In the genomic region with DNA sequence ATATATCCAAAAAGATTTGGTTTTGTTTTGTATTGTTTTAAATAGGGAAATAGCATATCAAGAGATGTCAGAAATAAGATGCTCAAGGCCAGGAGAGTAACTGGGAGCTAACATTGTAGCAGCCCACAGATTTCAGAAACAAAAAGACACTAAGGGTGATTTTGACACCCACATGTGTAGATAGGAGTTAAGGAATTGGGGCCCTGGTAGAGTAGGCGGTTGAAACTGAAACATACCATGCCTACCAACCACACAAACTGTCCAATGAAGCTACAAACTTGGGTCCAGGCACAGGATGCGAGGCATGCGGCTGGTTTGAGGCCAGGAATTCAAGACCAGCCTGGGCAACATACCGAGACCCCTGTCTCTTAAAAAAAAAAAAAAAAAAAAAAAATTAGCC, we compare ENCODE assay signal across 23 cellular contexts. TPM values are rescaled to one million over a fixed set of nuclear protein-coding genes. Genes with fewer than 3 reads are reported as not detected.
A peak's percentile ranks its signal among the peaks of the same experiment; 100 is the strongest.
DNase-seq lines count a peak whose midpoint lies in the region; ATAC-seq and TF ChIP-seq lines count a peak whose summit lies in the region.
"Had no signal": no experiment of that assay in that cellular context is flagged by ENCODE, and none has a peak within 500 bp of the region (broad histone marks: within the 10 kb centered on the region; RNA-seq: fewer than 3 reads in every experiment).

No MANE protein-coding gene starts in this region.

- TF ChIP-seq EP300 in stomach (IDR thresholded peaks at IDR 0.05), result no peak

- no peak overlapping the region for H3K27ac ChIP-seq in stomach
- H3K27ac ChIP-seq: SJCRH30 had no signal

- no peaks in the 10 kb centered on the region for H3K9me3 ChIP-seq in stomach
- H3K9me3 ChIP-seq: BE2C, SJCRH30 had no signal

- TF ChIP-seq CTCF in stomach (IDR thresholded peaks at IDR 0.05), result no peak

- TF ChIP-seq POLR2A in stomach (IDR thresholded peaks at IDR 0.05), result no peak

- H3K4me3 ChIP-seq in stomach, result no peak overlapping the region
- H3K4me3 ChIP-seq: SJCRH30 had no signal

- ATAC-seq in GM18517 (IDR thresholded peaks at IDR 0.05; ENCODE audit: unreplicated experiment) (peak; percentile 47), GM21360 (IDR thresholded peaks at IDR 0.05; ENCODE audit: unreplicated experiment) (peak; percentile 38), HG02798 (IDR thresholded peaks at IDR 0.05; ENCODE audit: poor library complexity, unreplicated experiment) (peak; percentile 49)

- no peaks in the 10 kb centered on the region for H3K36me3 ChIP-seq in stomach
- H3K36me3 ChIP-seq: BE2C, SJCRH30 had no signal

- H3K27me3 ChIP-seq in stomach, result no peaks in the 10 kb centered on the region
- H3K27me3 ChIP-seq: BE2C, SJCRH30 had no signal

- peak; percentile 79 for DNase-seq in NCI-H526 treated with DMSO at 0.1 percent for 48 hours (lab: John Stamatoyannopoulos, UW)
- DNase-seq in activated CD4-positive, alpha-beta T cell treated with anti-CD3 and anti-CD28 coated beads for 4 hours, result no peak
- no peak for DNase-seq in 8988T
- no peak for DNase-seq in stomach
- no peak for DNase-seq in NCI-H146 treated with DMSO at 0.1 percent for 48 hours (lab: John Stamatoyannopoulos, UW; ENCODE audit: unreplicated experiment)
- DNase-seq: BE2C; CD8-positive, alpha-beta memory T cell; DND-41; GDM1; HCEC 1CT; MV-4-11; NCI-H1436; NCI-H2081; NCI-H510A treated with DMSO at 0.1 percent for 48 hours; RPMI8226; SJCRH30; T1000 had no signal

- 93 to 100% (median 94%) methylated on average over 4 of the region's 4 CpGs for WGBS in stomach, 5 donors

- no peaks in the 10 kb centered on the region for H3K4me1 ChIP-seq in stomach
- H3K4me1 ChIP-seq: BE2C, SJCRH30 had no signal

- intact Hi-C loops in stomach (cut with DNase I; ENCODE audit: low total_unique reads), result no loop called here

RNA-seq across cellular contexts. Expression of gene HSPA4L, which starts 6.3 kb away (rescaled TPM):
- 10 to 100 TPM in 1 of 5 donors, 1 to 10 TPM in 3, under 1 TPM in 1; 0.87 to 17.0 (median 3.7) TPM for total RNA-seq in stomach
- polyA plus RNA-seq in stomach, result 1 to 10 TPM in 2 of 3 donors, under 1 TPM in 1; 0.56 to 2.8 (median 1.2) TPM
- total RNA-seq: OCI-LY7 had no signal
- polyA plus RNA-seq: CD8-positive, alpha-beta memory T cell; IgD-negative memory B cell had no signal

RNA-seq across cellular contexts. Expression of gene SLC25A31, which starts 45.6 kb away (rescaled TPM):
- total RNA-seq in stomach, result not detected
- not detected for polyA plus RNA-seq in stomach
- total RNA-seq: CD8-positive, alpha-beta memory T cell; HT1080; OCI-LY7; SJCRH30 had no signal
- polyA plus RNA-seq: CD8-positive, alpha-beta memory T cell; IgD-negative memory B cell had no signal
